ENCODE assay signal across 16 cellular contexts in the genomic region with DNA sequence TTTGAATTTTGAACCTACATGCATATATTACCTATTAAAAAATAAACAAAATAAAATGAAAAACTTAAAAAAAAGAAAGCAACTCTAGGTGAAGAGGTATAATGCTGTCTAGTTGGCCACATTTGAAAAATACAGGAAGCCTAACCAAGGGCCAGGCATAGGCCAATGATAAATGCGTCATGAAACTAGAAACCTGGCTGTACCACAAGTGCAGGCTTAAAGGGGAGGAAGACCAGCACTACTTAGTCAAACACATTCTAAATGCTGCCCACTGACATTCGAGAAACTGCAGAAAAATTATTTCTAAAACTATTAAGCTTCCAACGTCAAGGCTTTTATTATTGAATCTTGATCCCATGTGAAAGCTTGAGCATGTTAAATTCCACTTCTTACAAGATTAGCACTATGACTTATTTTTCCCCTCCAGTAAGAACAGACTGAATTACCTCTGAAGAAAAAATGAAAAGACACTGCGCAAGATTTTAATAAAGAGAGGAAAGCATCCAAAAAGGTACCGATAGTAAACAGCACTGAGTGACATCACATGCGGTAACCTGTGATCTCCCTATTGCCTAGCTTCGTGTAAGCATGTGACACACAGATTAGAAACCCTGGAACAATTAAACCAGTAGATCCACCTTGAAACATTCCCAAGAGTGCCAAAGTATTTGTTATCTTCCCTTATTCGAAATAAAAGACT. TPM values are rescaled to one million over a fixed set of nuclear protein-coding genes. Genes with fewer than 3 reads are reported as not detected.
A peak's percentile ranks its signal among the peaks of the same experiment; 100 is the strongest.
DNase-seq lines count a peak whose midpoint lies in the region; ATAC-seq and TF ChIP-seq lines count a peak whose summit lies in the region.
"Had no signal": no experiment of that assay in that cellular context is flagged by ENCODE, and none has a peak within 500 bp of the region (broad histone marks: within the 10 kb centered on the region; RNA-seq: fewer than 3 reads in every experiment).

No MANE protein-coding gene starts in this region.

- H3K4me3 ChIP-seq in adipocyte (ENCODE audit: low read length) = peak overlapping the region; percentile 67
- H3K4me3 ChIP-seq in fibroblast of the aortic adventitia (ENCODE audit: low read depth, low read length) = peak overlapping the region; percentile 31
- no peak overlapping the region for H3K4me3 ChIP-seq in thyroid gland (replicated peaks in 1 of 3)
- H3K4me3 ChIP-seq in HAP-1 = no peak overlapping the region
- H3K4me3 ChIP-seq: upper lobe of right lung had no signal

- 69 to 76% methylated on average over 8 of the region's 8 CpGs for WGBS in thyroid gland, 2 donors

- H3K9me3 ChIP-seq in adipocyte (ENCODE audit: control insufficient read depth, low read length) (no peaks in the 10 kb centered on the region), thyroid gland (no peaks in the 10 kb centered on the region), HAP-1 (no peaks in the 10 kb centered on the region)
- H3K9me3 ChIP-seq: upper lobe of right lung had no signal

- H3K9me3 Mint-ChIP-seq in nephron = no peaks in the 10 kb centered on the region
- no peaks in the 10 kb centered on the region for H3K9me3 Mint-ChIP-seq in activated CD4-positive, alpha-beta T cell treated with anti-CD3 and anti-CD28 coated beads, Interleukin-2, amount 10 ng/mL, durations not matched to agents 7 days and 5 days
- H3K9me3 Mint-ChIP-seq: activated naive CD8-positive, alpha-beta T cell treated with anti-CD3 and anti-CD28 coated beads for 36 hours; CD8-positive, alpha-beta T cell; memory B cell; T-helper 2 cell treated with Interferon-gamma antibody and Interleukin-4, amounts not matched to agents 5 μg/mL and 100 μg/mL, for 36 hours had no signal

- in situ Hi-C loops in HAP-1 (cut with MboI; ENCODE audit: low sequenced_read_pairs) = no loop called here

- POLR2A ChIA-PET in activated CD4-positive, alpha-beta T cell treated with anti-CD3 and anti-CD28 coated beads, Interleukin-2, amount 10 ng/mL, durations not matched to agents 7 days and 5 days (lab: Charles Lee) = no interaction called here

- H3K4me1 Mint-ChIP-seq in nephron = peaks cover 30% of the 10 kb centered on the region
- H3K4me1 Mint-ChIP-seq in activated CD4-positive, alpha-beta T cell treated with anti-CD3 and anti-CD28 coated beads, Interleukin-2, amount 10 ng/mL, durations not matched to agents 7 days and 5 days = no peaks in the 10 kb centered on the region
- H3K4me1 Mint-ChIP-seq: activated naive CD8-positive, alpha-beta T cell treated with anti-CD3 and anti-CD28 coated beads for 36 hours; memory B cell had no signal

- peak overlapping the region in 1 of 3 experiments; percentile 0 for H3K4me3 Mint-ChIP-seq in nephron
- no peak overlapping the region for H3K4me3 Mint-ChIP-seq in activated CD4-positive, alpha-beta T cell treated with anti-CD3 and anti-CD28 coated beads, Interleukin-2, amount 10 ng/mL, durations not matched to agents 7 days and 5 days
- H3K4me3 Mint-ChIP-seq: activated naive CD8-positive, alpha-beta T cell treated with anti-CD3 and anti-CD28 coated beads for 36 hours; CD8-positive, alpha-beta T cell; memory B cell; T-helper 2 cell treated with Interferon-gamma antibody and Interleukin-4, amounts not matched to agents 5 μg/mL and 100 μg/mL, for 36 hours had no signal

- no peak for TF ChIP-seq POLR2A in thyroid gland (IDR thresholded peaks at IDR 0.05)
- no peak for TF ChIP-seq POLR2A in erythroblast (IDR thresholded peaks at IDR 0.05; ENCODE audit: low read length)

- CTCF ChIA-PET in activated CD4-positive, alpha-beta T cell treated with anti-CD3 and anti-CD28 coated beads, Interleukin-2, amount 10 ng/mL, durations not matched to agents 7 days and 5 days (lab: Charles Lee) = no interaction called here

- no peaks in the 10 kb centered on the region for H3K27me3 Mint-ChIP-seq in nephron (ENCODE audit: low read depth)
- H3K27me3 Mint-ChIP-seq in activated CD4-positive, alpha-beta T cell treated with anti-CD3 and anti-CD28 coated beads, Interleukin-2, amount 10 ng/mL, durations not matched to agents 7 days and 5 days = peaks cover 5% of the 10 kb centered on the region

- peak overlapping the region; percentile 48 for H3K9ac ChIP-seq in adipocyte (ENCODE audit: low read length)
- H3K9ac ChIP-seq: KMS-11 had no signal

- H3K27ac ChIP-seq in thyroid gland = peak overlapping the region; percentile 48 to 73 (median 71)
- H3K27ac ChIP-seq: KMS-11, upper lobe of right lung had no signal

- H3K4me1 ChIP-seq in adipocyte (ENCODE audit: control insufficient read depth, insufficient read depth, low read length) (peaks cover 41% of the 10 kb centered on the region), thyroid gland (peaks cover 24 to 26% of the 10 kb centered on the region in 2 donors), HAP-1 (peaks cover 7% of the 10 kb centered on the region)
- H3K4me1 ChIP-seq: upper lobe of right lung had no signal

- no peak for ATAC-seq in HG03175 (IDR thresholded peaks at IDR 0.05; ENCODE audit: unreplicated experiment)
- ATAC-seq: CD8-positive, alpha-beta T cell had no signal

- TF ChIP-seq CTCF in fibroblast of the aortic adventitia (IDR thresholded peaks at IDR 0.05; ENCODE audit: insufficient read depth, low read length) = no peak
- TF ChIP-seq CTCF in nephron (IDR thresholded peaks at IDR 0.05; ENCODE audit: unreplicated experiment in 3 of 3) = no peak
- no peak for TF ChIP-seq CTCF in thyroid gland (IDR thresholded peaks at IDR 0.05)

- H3K27ac Mint-ChIP-seq in nephron = peak overlapping the region in 2 of 3 experiments; percentile 37 to 44
- H3K27ac Mint-ChIP-seq in activated CD4-positive, alpha-beta T cell treated with anti-CD3 and anti-CD28 coated beads, Interleukin-2, amount 10 ng/mL, durations not matched to agents 7 days and 5 days = no peak overlapping the region
- H3K27ac Mint-ChIP-seq: activated naive CD8-positive, alpha-beta T cell treated with anti-CD3 and anti-CD28 coated beads for 36 hours; CD8-positive, alpha-beta T cell; memory B cell; T-helper 2 cell treated with Interferon-gamma antibody and Interleukin-4, amounts not matched to agents 5 μg/mL and 100 μg/mL, for 36 hours had no signal

- DNase-seq in adipocyte (ENCODE audit: low read depth) (no peak), fibroblast of the aortic adventitia (ENCODE audit: low read depth) (peak; percentile 72), thyroid gland (no peak), HAP-1 (ENCODE audit: low spot score in 2 of 2) (no peak), erythroblast (lab: John Stamatoyannopoulos, UW) (no peak)
- DNase-seq in activated CD4-positive, alpha-beta T cell treated with anti-CD3 and anti-CD28 coated beads, Interleukin-2, amount 10 ng/mL, durations not matched to agents 7 days and 5 days = no peak
- DNase-seq: activated CD4-positive, alpha-beta T cell treated with anti-CD3 and anti-CD28 coated beads for 48 hours; activated naive CD8-positive, alpha-beta T cell treated with anti-CD3 and anti-CD28 coated beads for 36 hours; CD8-positive, alpha-beta T cell; NCI-H1694; upper lobe of right lung had no signal

- peaks cover 19% of the 10 kb centered on the region for H3K36me3 Mint-ChIP-seq in nephron (ENCODE audit: low read depth)
- H3K36me3 Mint-ChIP-seq in activated CD4-positive, alpha-beta T cell treated with anti-CD3 and anti-CD28 coated beads, Interleukin-2, amount 10 ng/mL, durations not matched to agents 7 days and 5 days (ENCODE audit: low read depth) = no peaks in the 10 kb centered on the region
- H3K36me3 Mint-ChIP-seq: activated naive CD8-positive, alpha-beta T cell treated with anti-CD3 and anti-CD28 coated beads for 36 hours; CD8-positive, alpha-beta T cell; memory B cell had no signal

- no peaks in the 10 kb centered on the region for H3K36me3 ChIP-seq in adipocyte (ENCODE audit: control insufficient read depth, insufficient read depth, low read length, severe bottlenecking)
- H3K36me3 ChIP-seq in thyroid gland = no peaks in the 10 kb centered on the region
- no peaks in the 10 kb centered on the region for H3K36me3 ChIP-seq in HAP-1 (replicated peaks)
- H3K36me3 ChIP-seq: upper lobe of right lung had no signal

- H3K27me3 ChIP-seq in adipocyte (replicated peaks; ENCODE audit: control insufficient read depth, insufficient read depth, low read length) = no peaks in the 10 kb centered on the region
- no peaks in the 10 kb centered on the region for H3K27me3 ChIP-seq in thyroid gland
- H3K27me3 ChIP-seq in HAP-1 (ENCODE audit: low read depth) = no peaks in the 10 kb centered on the region
- H3K27me3 ChIP-seq: upper lobe of right lung had no signal

- intact Hi-C loops in thyroid gland (cut with DNase I) = no loop called here

RNA-seq across cellular contexts. Expression of gene CDC14B, which starts 16.2 kb away (rescaled TPM):
- total RNA-seq in fibroblast of the aortic adventitia (ENCODE audit: low replicate concordance) (30.3 and 31.5 TPM in 2 replicates), thyroid gland (10 to 100 TPM; 39.7 to 87.4 (median 56.3) TPM)
- total RNA-seq in activated CD4-positive, alpha-beta T cell treated with anti-CD3 and anti-CD28 coated beads, Interleukin-2, amount 10 ng/mL, durations not matched to agents 7 days and 5 days = under 1 TPM; 0.62 to 0.83 TPM

RNA-seq across cellular contexts. Expression of gene PRXL2C, which starts 51.7 kb away (rescaled TPM):
- total RNA-seq in fibroblast of the aortic adventitia (ENCODE audit: low replicate concordance) (12.8 and 40.0 TPM in 2 replicates), thyroid gland (10 to 100 TPM; 16.7 to 25.6 (median 22.5) TPM)
- 1 to 10 TPM; 5.0 to 5.6 TPM for total RNA-seq in activated CD4-positive, alpha-beta T cell treated with anti-CD3 and anti-CD28 coated beads, Interleukin-2, amount 10 ng/mL, durations not matched to agents 7 days and 5 days

Comparison
In these comparisons a context has a peak if more than half of its experiments do, and no peak if none do; other contexts are left out.
1. H3K4me3 ChIP-seq: peak in adipocyte (single experiment) and fibroblast of the aortic adventitia (single experiment); none in thyroid gland (0 of 3) and HAP-1 (single experiment).
2. RNA of gene CDC14B, which starts 16.2 kb away (total RNA-seq): 39.7 to 87.4 TPM in thyroid gland and 30.3 to 31.5 TPM in fibroblast of the aortic adventitia; 0.62 to 0.83 TPM in activated CD4-positive, alpha-beta T cell treated with anti-CD3 and anti-CD28 coated beads, Interleukin-2, amount 10 ng/mL, durations not matched to agents 7 days and 5 days; every median in the first group is over 10 times any median in the second.